ENCODE assay signal across 37 cellular contexts in the genomic region with DNA sequence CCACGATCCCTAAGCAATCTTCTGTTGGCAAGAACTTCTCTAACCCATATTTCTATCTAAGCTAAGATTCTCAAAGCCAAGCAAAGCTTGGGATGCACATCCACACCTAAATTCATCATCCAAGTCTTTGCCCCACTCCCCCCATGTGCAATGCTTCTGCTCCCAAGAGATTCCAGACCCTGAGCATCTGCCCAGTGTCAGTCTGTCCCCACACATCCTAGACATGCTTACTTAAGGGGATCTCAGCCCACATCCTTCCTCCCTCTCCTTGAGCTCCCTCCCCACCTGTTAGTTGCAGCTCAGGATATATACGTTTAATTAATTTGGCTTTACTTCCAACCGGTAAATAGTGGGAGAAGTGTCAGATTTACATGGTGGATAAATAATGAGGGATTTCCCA. TPM values are rescaled to one million over a fixed set of nuclear protein-coding genes. Genes with fewer than 3 reads are reported as not detected.
DNase-seq lines count a peak whose midpoint lies in the region; ATAC-seq and TF ChIP-seq lines count a peak whose summit lies in the region.
"Had no signal": no experiment of that assay in that cellular context is flagged by ENCODE, and none has a peak within 500 bp of the region (broad histone marks: within the 10 kb centered on the region; RNA-seq: fewer than 3 reads in every experiment).

No MANE protein-coding gene starts in this region.

- TF ChIP-seq CTCF in WERI-Rb-1 (IDR thresholded peaks at IDR 0.05; ENCODE audit: low read depth, low read length) (no peak), foreskin fibroblast (IDR thresholded peaks at IDR 0.05; ENCODE audit: low read depth, low read length) (no peak)

- no peak overlapping the region for H3K4me3 ChIP-seq in BLaER1 treated with 17β-estradiol and CSF1 and Interleukin-3, amounts not matched to agents 10 nM and 100 nM
- no peak overlapping the region for H3K4me3 ChIP-seq in SJCRH30
- H3K4me3 ChIP-seq in WERI-Rb-1 (ENCODE audit: low read depth, low read length): no peak overlapping the region
- H3K4me3 ChIP-seq in foreskin fibroblast (ENCODE audit: low read depth in 1 of 2, low read length in 2 of 2): no peak overlapping the region
- H3K4me3 ChIP-seq: A549, BLaER1 had no signal

- peak; percentile 17 to 54 for DNase-seq in SJCRH30
- DNase-seq in SK-N-DZ (ENCODE audit: low spot score): peak; percentile 76
- peak; percentile 27 for DNase-seq in WERI-Rb-1
- no peak for DNase-seq in NCI-H510A treated with DMSO at 0.1 percent for 48 hours (lab: John Stamatoyannopoulos, UW)
- no peak for DNase-seq in foreskin fibroblast
- no peak for DNase-seq in NAMALWA (ENCODE audit: low spot score)
- DNase-seq: 8988T; ACHN; AML-193; BE2C; C1 segment of cervical spinal cord; Caco-2; Calu3; CD4-positive, alpha-beta memory T cell; CD4-positive, alpha-beta T cell; CD4-positive, CD25-positive, alpha-beta regulatory T cell; CD8-positive, alpha-beta memory T cell; CD8-positive, alpha-beta T cell; COR-L47; DMS 273 treated with DMSO at 0.1 percent for 48 hours; DMS153; DMS53; DMS79; DMS79 treated with DMSO at 0.1 percent for 48 hours; DND-41; EL had no signal

- H4K20me1 ChIP-seq in BLaER1 treated with 17β-estradiol and CSF1 and Interleukin-3, amounts not matched to agents 10 nM and 100 nM: no peaks in the 10 kb centered on the region
- H4K20me1 ChIP-seq: BLaER1 had no signal

- H3K27me3 ChIP-seq in BLaER1 treated with 17β-estradiol and CSF1 and Interleukin-3, amounts not matched to agents 10 nM and 100 nM: no peaks in the 10 kb centered on the region
- no peaks in the 10 kb centered on the region for H3K27me3 ChIP-seq in SJCRH30
- H3K27me3 ChIP-seq in WERI-Rb-1 (ENCODE audit: insufficient read depth, low read depth, severe bottlenecking): no peaks in the 10 kb centered on the region
- H3K27me3 ChIP-seq: BE2C, BLaER1 had no signal

- ATAC-seq in GM19023 (IDR thresholded peaks at IDR 0.05; ENCODE audit: unreplicated experiment): no peak
- ATAC-seq: A549; CD8-positive, alpha-beta T cell had no signal

- no peaks in the 10 kb centered on the region for H3K36me3 ChIP-seq in BLaER1 treated with 17β-estradiol and CSF1 and Interleukin-3, amounts not matched to agents 10 nM and 100 nM
- no peaks in the 10 kb centered on the region for H3K36me3 ChIP-seq in SJCRH30
- H3K36me3 ChIP-seq in WERI-Rb-1: no peaks in the 10 kb centered on the region
- H3K36me3 ChIP-seq: BE2C, BLaER1 had no signal

- H3K9ac ChIP-seq in BLaER1 treated with 17β-estradiol and CSF1 and Interleukin-3, amounts not matched to agents 10 nM and 100 nM: no peak overlapping the region
- H3K9ac ChIP-seq: BLaER1 had no signal

- H3K27ac ChIP-seq in BLaER1 treated with 17β-estradiol and CSF1 and Interleukin-3, amounts not matched to agents 10 nM and 100 nM: no peak overlapping the region
- H3K27ac ChIP-seq in SJCRH30 (no peak overlapping the region), WERI-Rb-1 (no peak overlapping the region)
- H3K27ac ChIP-seq: 22Rv1, A549, BLaER1, C4-2B had no signal

- H3K4me2 ChIP-seq in BLaER1 treated with 17β-estradiol and CSF1 and Interleukin-3, amounts not matched to agents 10 nM and 100 nM: peak overlapping the region in 6 of 11 experiments; percentile 7 to 31 (median 20); a peak in 4 of 22 replicates
- H3K4me2 ChIP-seq: A549, BLaER1 had no signal

- H3K4me1 ChIP-seq in BLaER1 treated with 17β-estradiol and CSF1 and Interleukin-3, amounts not matched to agents 10 nM and 100 nM: peaks cover 0 to 4% (median 1%) of the 10 kb centered on the region in 10 experiments; a peak in 3 of 20 replicates
- H3K4me1 ChIP-seq in SJCRH30: peaks cover 19% of the 10 kb centered on the region
- H3K4me1 ChIP-seq: A549, BE2C, Caco-2 had no signal

- H3K9me3 ChIP-seq in BLaER1 treated with 17β-estradiol and CSF1 and Interleukin-3, amounts not matched to agents 10 nM and 100 nM (replicated peaks in 1 of 11): peaks cover 7 to 21% (median 13%) of the 10 kb centered on the region in 11 experiments; a peak in 14 of 22 replicates
- H3K9me3 ChIP-seq in SJCRH30 (replicated peaks) (no peaks in the 10 kb centered on the region), WERI-Rb-1 (ENCODE audit: severe bottlenecking) (no peaks in the 10 kb centered on the region)
- H3K9me3 ChIP-seq: A549, BE2C, Caco-2 had no signal

RNA-seq across cellular contexts. Expression of a gene that starts 17.0 kb away (rescaled TPM):
- total RNA-seq in SJCRH30 (2014; rRNA removed; shearing (Covaris generic)): 2.1 and 2.5 TPM in 2 replicates
- 2.6 and 4.7 TPM in 2 replicates for polyA plus RNA-seq in SK-N-DZ (2014; cell fraction: cytosol; rRNA removed)
- 5.3 and 8.4 TPM in 2 replicates for polyA plus RNA-seq in SK-N-DZ (2014; cell fraction: nucleus; rRNA removed)
- total RNA-seq: A172, A673, Caco-2, Calu3, Daoy had no signal
- polyA plus RNA-seq: A549, AG04450, BJ had no signal

Comparison
In these comparisons a context has a peak if more than half of its experiments do, and no peak if none do; other contexts are left out.
1. DNase-seq: peak in SJCRH30 (2 of 2), SK-N-DZ (single experiment) and WERI-Rb-1 (single experiment); none in NCI-H510A treated with DMSO at 0.1 percent for 48 hours (single experiment), foreskin fibroblast (0 of 2) and NAMALWA (single experiment).